ENCODE assay signal across 21 cellular contexts in the genomic region with DNA sequence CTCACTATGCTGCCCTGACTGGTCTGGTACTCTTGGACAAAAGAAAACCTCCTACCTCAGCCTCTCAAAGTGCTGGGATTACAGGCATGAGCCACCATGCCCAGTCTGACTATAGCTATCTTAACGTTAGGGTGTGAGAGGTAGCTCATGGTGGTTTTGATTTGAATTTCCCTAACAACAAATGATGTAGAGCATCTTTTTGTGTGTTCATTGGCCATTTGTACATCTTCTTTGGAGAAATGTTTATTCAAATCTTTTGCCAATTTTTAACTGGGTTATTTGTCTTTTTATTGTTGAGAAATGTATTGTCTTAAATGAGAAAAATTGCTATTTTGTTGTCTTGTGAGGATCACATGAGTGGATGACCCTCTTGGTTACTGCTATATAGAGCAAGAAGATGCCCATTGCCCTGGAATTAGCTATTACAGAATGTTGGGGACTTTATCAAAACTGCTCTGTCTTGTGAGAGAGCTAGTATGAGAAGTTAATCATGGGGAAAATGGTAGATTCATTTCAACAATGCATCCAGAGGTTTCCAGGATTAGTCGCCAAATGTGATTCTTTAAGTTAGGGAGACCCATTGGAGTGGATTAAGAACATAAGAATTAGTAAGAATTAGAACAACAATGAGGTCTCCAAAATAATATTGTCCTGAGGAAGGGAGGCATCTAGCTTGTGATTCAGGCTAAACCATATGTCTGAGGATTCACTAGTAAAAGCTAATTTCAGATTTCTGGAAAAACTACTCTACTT.
"Had no signal": no experiment of that assay in that cellular context is flagged by ENCODE, and none has a peak within 500 bp of the region (broad histone marks: within the 10 kb centered on the region; RNA-seq: fewer than 3 reads in every experiment).

No MANE protein-coding gene starts in this region.

- DNase-seq: Karpas-422, KG1, MG63, NCI-H1092 treated with DMSO at 0.1 percent for 48 hours, NCI-H146, NCI-H1694 treated with DMSO at 0.1 percent for 48 hours, NCI-H1930, NCI-H2081, NCI-H2107, NCI-H2227 treated with DMSO at 0.1 percent for 48 hours, NCI-H446, NCI-H510A, NCI-H524 treated with DMSO at 0.1 percent for 48 hours, NCI-H69, NCI-H774, RPMI8226, SHP77, SW 1271, T-cell had no signal

- H3K4me3 ChIP-seq: MG63 had no signal

- H3K9me3 ChIP-seq: MG63 had no signal

- H3K36me3 ChIP-seq: MG63 had no signal

- H3K27me3 ChIP-seq: MG63 had no signal

- ATAC-seq: T-cell had no signal

- H3K4me3 Mint-ChIP-seq: T-cell; T-helper 1 cell treated with Interleukin-12 subunit alpha and Interleukin-12 subunit beta and Interleukin-4 antibody, amounts not matched to agents 30 μg/mL and 1 μg/mL, for 36 hours had no signal

- H3K36me3 Mint-ChIP-seq: T-cell had no signal

- H3K27ac Mint-ChIP-seq: T-cell; T-helper 1 cell treated with Interleukin-12 subunit alpha and Interleukin-12 subunit beta and Interleukin-4 antibody, amounts not matched to agents 30 μg/mL and 1 μg/mL, for 36 hours had no signal

- FAIRE-seq: RCC 7860 had no signal

- H3K4me1 Mint-ChIP-seq: T-cell had no signal

- H3K9me3 Mint-ChIP-seq: T-helper 1 cell treated with Interleukin-12 subunit alpha and Interleukin-12 subunit beta and Interleukin-4 antibody, amounts not matched to agents 30 μg/mL and 1 μg/mL, for 36 hours had no signal
